In the genomic region with DNA sequence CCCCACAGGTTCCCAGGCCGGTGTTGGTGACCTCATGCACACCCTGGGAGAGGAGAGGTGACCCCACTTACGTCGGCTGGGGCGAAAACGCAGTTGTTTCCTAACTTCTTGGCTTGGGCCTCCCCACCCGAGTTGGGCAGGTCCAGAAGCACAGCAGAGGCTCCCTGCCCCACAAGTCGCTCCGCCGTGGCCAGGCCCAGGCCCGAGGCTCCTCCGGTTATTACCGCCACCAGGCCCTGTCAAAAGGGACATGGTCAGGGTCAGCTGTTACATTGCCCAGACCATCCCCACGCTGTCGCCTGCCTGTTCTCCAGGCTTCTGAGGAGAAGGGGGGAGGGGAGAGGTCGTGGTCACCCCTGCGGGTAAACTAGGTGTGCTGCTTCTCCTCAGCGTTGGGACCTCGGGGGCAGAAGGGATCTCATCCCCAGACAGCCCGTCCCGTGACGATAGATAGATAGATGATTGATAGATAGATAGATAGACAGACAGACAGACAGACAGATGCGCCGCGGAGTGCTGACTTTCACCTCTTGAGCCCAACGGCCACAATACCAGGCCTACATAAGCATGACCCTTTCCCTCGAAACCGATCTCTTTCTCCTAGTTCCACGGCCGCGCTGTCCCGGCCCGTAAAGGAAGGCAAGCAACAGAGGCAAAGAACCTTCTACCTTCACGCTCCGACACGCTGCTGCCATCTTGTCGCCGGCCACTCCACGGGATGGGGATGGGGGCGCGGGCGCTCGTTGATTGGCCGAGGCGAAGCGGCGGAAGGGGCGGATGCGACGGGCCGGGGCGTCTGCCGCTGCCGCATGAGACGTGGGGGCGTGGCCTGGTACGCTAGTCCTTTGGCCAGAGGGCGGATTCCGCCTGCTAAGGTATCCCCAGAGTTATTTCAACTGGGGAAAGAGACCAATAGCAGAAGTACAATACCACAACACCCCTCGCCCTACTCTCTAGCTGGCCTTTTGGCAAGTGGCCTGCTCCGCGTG, we compare ENCODE assay signal across 8 cellular contexts. TPM values are rescaled to one million over a fixed set of nuclear protein-coding genes. Genes with fewer than 3 reads are reported as not detected.
A peak's percentile ranks its signal among the peaks of the same experiment; 100 is the strongest.
DNase-seq lines count a peak whose midpoint lies in the region; TF ChIP-seq lines count a peak whose summit lies in the region.

Gene HSD17B10, minus strand, starts transcription at position 720 of the 989 bp plus-strand sequence. Its CDS starts 25 bp downstream, at position 695.

- H3K4me3 Mint-ChIP-seq in neural crest cell, result peak within 1 kb of the TSS; percentile 98

- H3K4me3 ChIP-seq in H7 (ENCODE audit: insufficient read depth, low read depth, low read length) (peak within 1 kb of the TSS; percentile 70), fibroblast of villous mesenchyme (ENCODE audit: low read depth, low read length) (peak within 1 kb of the TSS; percentile 80)

- peaks cover 1% of the 10 kb centered on the region; the same call in 1 of the 2 replicates for H3K36me3 ChIP-seq in H7 (replicated peaks; ENCODE audit: control insufficient read depth, insufficient read depth, low read length)

- no peaks in the 10 kb centered on the region; the same call in 1 of the 2 replicates for H3K27me3 ChIP-seq in H7 (ENCODE audit: control insufficient read depth, insufficient read depth, low read length)

- peaks cover 19% of the 10 kb centered on the region for H3K27me3 Mint-ChIP-seq in neural crest cell (ENCODE audit: low read depth)

- H3K4me1 Mint-ChIP-seq in neural crest cell, result peaks cover 10% of the 10 kb centered on the region

- no peaks in the 10 kb centered on the region for H3K36me3 Mint-ChIP-seq in neural crest cell (ENCODE audit: low read depth)

- TF ChIP-seq CTCF in fibroblast of villous mesenchyme (IDR thresholded peaks at IDR 0.05; ENCODE audit: insufficient read depth, low read depth, low read length) (no peak), neural crest cell (conservative IDR thresholded peaks at IDR 0.05) (no peak)

- H3K27ac Mint-ChIP-seq in neural crest cell (ENCODE audit: unreplicated experiment), result peak within 1 kb of the TSS; percentile 97

- H3K9me3 Mint-ChIP-seq in neural crest cell, result no peaks in the 10 kb centered on the region

- DNase-seq in ELF-1 (ENCODE audit: low read depth, low spot score) (peak; percentile 96), H7 (peak; percentile 98), M059J (ENCODE audit: low read depth) (peak; percentile 89), SIG-M5 treated with dmso at 0.1 percent for 504 hours (lab: John Stamatoyannopoulos, UW; ENCODE audit: unreplicated experiment) (peak; percentile 91), activated gamma-delta T cell treated with Interleukin-2 at 50 U/mL for 16 hours (peak; percentile 80), fibroblast of villous mesenchyme (ENCODE audit: low read depth) (peak; percentile 73), neural crest cell (ENCODE audit: low read depth, low spot score) (peak; percentile 73), stromal cell of bone marrow (ENCODE audit: low read depth) (peak; percentile 55)

RNA-seq across cellular contexts. Expression of gene HSD17B10, which starts in this region (rescaled TPM):
- 109 and 156 TPM in 2 replicates for total RNA-seq in H7 (2014; rRNA removed; shearing (Covaris generic))
- total RNA-seq in M059J (2014; rRNA removed; shearing (Covaris generic)), result 118 and 120 TPM in 2 replicates
- 62.6 and 77.3 TPM in 2 replicates for total RNA-seq in fibroblast of villous mesenchyme
- total RNA-seq in neural crest cell, result 135 and 137 TPM in 2 replicates

Comparison
In these comparisons a context has a peak if more than half of its experiments do, and no peak if none do; other contexts are left out.
1. Peak in every context shown above with its lines: DNase-seq and H3K4me3 ChIP-seq.